ENCODE assay signal across 17 cellular contexts in the genomic region with DNA sequence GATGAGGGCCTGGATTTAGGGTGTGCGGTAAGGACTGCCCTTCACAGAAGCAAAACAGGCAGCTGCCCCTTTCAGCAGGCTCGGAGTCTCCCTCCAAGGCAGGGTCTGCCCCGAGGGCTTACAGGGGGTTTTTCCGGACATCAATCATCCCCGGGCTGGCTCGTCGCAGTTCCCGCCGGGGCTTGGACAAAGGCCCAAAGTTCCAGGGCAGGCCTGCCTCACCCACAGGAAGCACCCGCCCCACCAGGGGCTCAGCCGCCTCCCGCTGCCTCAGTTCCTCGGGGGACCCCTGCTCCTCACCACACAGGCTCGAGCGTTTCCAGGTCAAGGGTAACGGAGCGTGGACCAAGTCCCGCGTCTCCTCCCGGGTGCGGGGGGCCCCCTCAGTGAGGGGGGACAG. TPM values are rescaled to one million over a fixed set of nuclear protein-coding genes. Genes with fewer than 3 reads are reported as not detected.
"Had no signal": no experiment of that assay in that cellular context is flagged by ENCODE, and none has a peak within 500 bp of the region (broad histone marks: within the 10 kb centered on the region; RNA-seq: fewer than 3 reads in every experiment).

No MANE protein-coding gene starts in this region.

- H3K27ac ChIP-seq: dorsolateral prefrontal cortex, esophagus squamous epithelium, right atrium auricular region, transverse colon had no signal

- FAIRE-seq: endometrium, small intestine had no signal

- H3K4me1 Mint-ChIP-seq: activated B cell treated with CpG ODN at 0.5 μM for 24 hours, natural killer cell had no signal

- H3K27me3 Mint-ChIP-seq: activated B cell treated with CpG ODN at 0.5 μM for 24 hours; activated naive CD8-positive, alpha-beta T cell; stimulated activated naive B cell treated with anti-CD40 and anti-IgM and Interleukin-4, amounts not matched to agents 10 μg/mL and 1 μg/mL and 100 μg/mL, for 72 hours had no signal

- ATAC-seq: activated T-cell treated with anti-CD3 and anti-CD28 coated beads, Interleukin-2, amount 50 U/mL, for 4 hours; left lobe of liver; natural killer cell had no signal

- H3K4me3 Mint-ChIP-seq: activated B cell treated with CpG ODN at 0.5 μM for 24 hours; activated naive CD8-positive, alpha-beta T cell; activated T-cell treated with anti-CD3 and anti-CD28 coated beads, Interleukin-2, amount 50 U/mL, for 4 hours; natural killer cell had no signal

- H3K27ac Mint-ChIP-seq: activated B cell treated with CpG ODN at 0.5 μM for 24 hours; activated naive CD8-positive, alpha-beta T cell; natural killer cell; stimulated activated naive B cell treated with anti-CD40 and anti-IgM and Interleukin-4, amounts not matched to agents 10 μg/mL and 1 μg/mL and 100 μg/mL, for 72 hours had no signal

- H3K27me3 ChIP-seq: dorsolateral prefrontal cortex, esophagus squamous epithelium, right atrium auricular region, transverse colon had no signal

- H3K9me3 ChIP-seq: esophagus squamous epithelium, right atrium auricular region, transverse colon had no signal

- DNase-seq: activated B cell treated with CpG ODN at 0.5 μM for 24 hours; activated CD4-positive, alpha-beta T cell treated with anti-CD3 and anti-CD28 coated beads, Interleukin-2, amount 50 U/mL, for 1 hour; activated gamma-delta T cell; activated T-cell treated with anti-CD3 and anti-CD28 coated beads, Interleukin-2, amount 50 U/mL, for 4 hours; dorsolateral prefrontal cortex; esophagus squamous epithelium; foreskin fibroblast; natural killer cell; small intestine; stimulated activated naive B cell treated with anti-CD40 and anti-IgM and Interleukin-4, amounts not matched to agents 10 μg/mL and 1 μg/mL and 100 μg/mL, for 72 hours; substantia nigra; transverse colon had no signal

- H3K9me3 Mint-ChIP-seq: activated B cell treated with CpG ODN at 0.5 μM for 24 hours; activated T-cell treated with anti-CD3 and anti-CD28 coated beads, Interleukin-2, amount 50 U/mL, for 4 hours; natural killer cell; stimulated activated naive B cell treated with anti-CD40 and anti-IgM and Interleukin-4, amounts not matched to agents 10 μg/mL and 1 μg/mL and 100 μg/mL, for 72 hours had no signal

- H3K36me3 Mint-ChIP-seq: natural killer cell had no signal

- H3K4me1 ChIP-seq: esophagus squamous epithelium, right atrium auricular region, transverse colon had no signal

- H3K4me3 ChIP-seq: dorsolateral prefrontal cortex, esophagus squamous epithelium, right atrium auricular region, transverse colon had no signal

- H3K36me3 ChIP-seq: transverse colon had no signal

RNA-seq across cellular contexts. Expression of gene PLIN1, which starts 50.9 kb away (rescaled TPM):
- total RNA-seq: T-helper 1 cell treated with Interleukin-12 subunit alpha and Interleukin-12 subunit beta and Interleukin-4 antibody, amounts not matched to agents 30 ng/mL and 1 ng/mL, for 36 hours had no signal

RNA-seq across cellular contexts. Expression of gene TICRR, which starts 53.0 kb away (rescaled TPM):
- total RNA-seq: right atrium auricular region had no signal
